ENCODE assay signal across 16 cellular contexts in genomic region chr7:7956531-7957221, GRCh38. TPM values are rescaled to one million over a fixed set of nuclear protein-coding genes. Genes with fewer than 3 reads are reported as not detected.
DNase-seq lines count a peak whose midpoint lies in the region; FAIRE-seq and TF ChIP-seq lines count a peak whose summit lies in the region.
"Had no signal": no experiment of that assay in that cellular context is flagged by ENCODE, and none has a peak within 500 bp of the region (broad histone marks: within the 10 kb centered on the region; RNA-seq: fewer than 3 reads in every experiment).

No MANE protein-coding gene starts in this region.

- no peak overlapping the region for H3K4me2 ChIP-seq in endothelial cell of umbilical vein (ENCODE audit: insufficient read depth, low read length)
- H3K4me2 ChIP-seq: KMS-11 had no signal

- H3K27me3 ChIP-seq in endothelial cell of umbilical vein (ENCODE audit: control insufficient read depth in 2 of 2, insufficient read depth in 2 of 2, low read length in 2 of 2) (no peaks in the 10 kb centered on the region), transverse colon (no peaks in the 10 kb centered on the region)
- H3K27me3 ChIP-seq: esophagus muscularis mucosa, Peyer's patch, right atrium auricular region had no signal

- H3K4me1 ChIP-seq in endothelial cell of umbilical vein (ENCODE audit: control insufficient read depth, extremely low read depth, insufficient read depth, low read length) (no peaks in the 10 kb centered on the region), transverse colon (no peaks in the 10 kb centered on the region)
- H3K4me1 ChIP-seq: esophagus muscularis mucosa, Peyer's patch, right atrium auricular region had no signal

- no peaks in the 10 kb centered on the region for H4K20me1 ChIP-seq in endothelial cell of umbilical vein (replicated peaks; ENCODE audit: control insufficient read depth, extremely low read depth, insufficient read depth, low read length)

- DNase-seq in DMS79 treated with DMSO at 0.1 percent for 48 hours (lab: John Stamatoyannopoulos, UW) (peak; percentile 58), NCI-H1417 treated with DMSO at 0.1 percent for 48 hours (lab: John Stamatoyannopoulos, UW) (peak; percentile 32), endothelial cell of umbilical vein (ENCODE audit: low read depth, low spot score) (peak; percentile 13), non-pigmented ciliary epithelial cell (ENCODE audit: low read depth) (peak; percentile 60), transverse colon (no peak), NCI-H345 treated with DMSO at 0.1 percent for 48 hours (lab: John Stamatoyannopoulos, UW; ENCODE audit: unreplicated experiment) (no peak), medulla oblongata (ENCODE audit: extremely low spot score) (no peak), HTR-8/SVneo (ENCODE audit: insufficient read length, low spot score) (no peak)
- DNase-seq: activated CD4-positive, alpha-beta memory T cell treated with anti-CD3 and anti-CD28 coated beads for 36 hours; CD4-positive, alpha-beta T cell; NCI-H2171 treated with DMSO at 0.1 percent for 48 hours; Peyer's patch; stimulated activated naive CD8-positive, alpha-beta T cell treated with anti-CD3 and anti-CD28 coated beads, Interleukin-15, Interleukin-2, amounts not matched to agents 100 U/mL and 50 U/mL, for 24 hours had no signal

- FAIRE-seq in endothelial cell of umbilical vein (lab: Jason Lieb, UNC) (no peak), HTR-8/SVneo (lab: Jason Lieb, UNC) (no peak)

- POLR2A ChIA-PET in endothelial cell of umbilical vein (lab: Charles Lee): no interaction called here

- TF ChIP-seq CTCF in endothelial cell of umbilical vein (IDR thresholded peaks at IDR 0.05; ENCODE audit: extremely low read depth in 1 of 2, insufficient read depth in 1 of 2, low read depth in 1 of 2, low read length in 2 of 2) (no peak), transverse colon (IDR thresholded peaks at IDR 0.05) (no peak)

- WGBS in transverse colon (ENCODE audit: low coverage in 1 of 2), 2 donors: 63 to 87% methylated on average over 3 of the region's 3 CpGs

- no peak overlapping the region for H2AFZ ChIP-seq in endothelial cell of umbilical vein (ENCODE audit: low read depth, low read length)

- intact Hi-C loops in endothelial cell of umbilical vein (cut with micrococcal nuclease): no loop called here
- intact Hi-C loops in transverse colon (cut with DNase I; ENCODE audit: low total_unique reads): no loop called here

- no peaks in the 10 kb centered on the region for H3K79me2 ChIP-seq in endothelial cell of umbilical vein (ENCODE audit: control insufficient read depth, insufficient read depth, low read length)

- no peak for TF ChIP-seq EP300 in transverse colon (IDR thresholded peaks at IDR 0.05; ENCODE audit: low read depth)

- no peak overlapping the region for H3K9ac ChIP-seq in endothelial cell of umbilical vein (replicated peaks; ENCODE audit: extremely low read depth, insufficient read depth, low read length)
- H3K9ac ChIP-seq: KMS-11 had no signal

- no peak overlapping the region for H3K27ac ChIP-seq in endothelial cell of umbilical vein (ENCODE audit: insufficient read depth, low read depth, low read length)
- no peak overlapping the region for H3K27ac ChIP-seq in transverse colon
- H3K27ac ChIP-seq: esophagus muscularis mucosa, KMS-11, Peyer's patch, right atrium auricular region had no signal

- H3K36me3 ChIP-seq in endothelial cell of umbilical vein (ENCODE audit: control insufficient read depth in 2 of 2, extremely low read depth in 1 of 2, insufficient read depth in 2 of 2, low read length in 2 of 2) (no peaks in the 10 kb centered on the region), transverse colon (no peaks in the 10 kb centered on the region)
- H3K36me3 ChIP-seq: esophagus muscularis mucosa, Peyer's patch, right atrium auricular region had no signal

- CTCF ChIA-PET in endothelial cell of umbilical vein (lab: Charles Lee): interaction anchor here (4.3 kb wide), 1 partner anchor 10 kb away, joined by 23 read pairs; the partner anchor contains the start of gene GLCCI1

- no peaks in the 10 kb centered on the region for H3K9me1 ChIP-seq in endothelial cell of umbilical vein (replicated peaks; ENCODE audit: control insufficient read depth, extremely low read depth, insufficient read depth, low read length)

- no TSS peak for BruUV-seq in endothelial cell of umbilical vein (replicated peaks; lab: Mats Ljungman, UMichigan)

- TF ChIP-seq POLR2A in endothelial cell of umbilical vein (IDR thresholded peaks at IDR 0.05; ENCODE audit: low read depth, low read length) (no peak), transverse colon (IDR thresholded peaks at IDR 0.05) (no peak)

- dilution Hi-C loops in endothelial cell of umbilical vein (cut with MboI; ENCODE audit: extremely low pct_ligation_motif_present, low sequenced_read_pairs): no loop called here

- in situ Hi-C loops in transverse colon (cut with MboI; ENCODE audit: low pct_ligation_motif_present in 1 of 4, low pct_unique_long_range_greater_than_20kb in 1 of 4, low sequenced_read_pairs in 3 of 4): no loop called here

- no peak overlapping the region for H3K4me3 ChIP-seq in endothelial cell of umbilical vein (replicated peaks in 1 of 3; ENCODE audit: insufficient read depth in 1 of 3, low read depth in 1 of 3, low read length in 3 of 3)
- H3K4me3 ChIP-seq in transverse colon: no peak overlapping the region
- H3K4me3 ChIP-seq: esophagus muscularis mucosa, Peyer's patch, right atrium auricular region had no signal

- no peaks in the 10 kb centered on the region for H3K9me3 ChIP-seq in endothelial cell of umbilical vein (replicated peaks; ENCODE audit: control insufficient read depth, insufficient read depth, low read length)
- no peaks in the 10 kb centered on the region for H3K9me3 ChIP-seq in transverse colon
- H3K9me3 ChIP-seq: esophagus muscularis mucosa, Peyer's patch, right atrium auricular region had no signal

TF ChIP-seq in endothelial cell of umbilical vein, 7 proteins besides CTCF, POLR2A, EP300 and RAD21:
- TF ChIP-seq EZH2 (IDR thresholded peaks at IDR 0.05; ENCODE audit: borderline replicate concordance, low read depth, low read length, severe bottlenecking): no peak
- no peak for TF ChIP-seq MAX (IDR thresholded peaks at IDR 0.05; ENCODE audit: insufficient read depth, insufficient read length)
- TF ChIP-seq MYC (IDR thresholded peaks at IDR 0.05; ENCODE audit: low read depth, low read length): no peak
- TF ChIP-seq POLR2AphosphoS5 (IDR thresholded peaks at IDR 0.05; ENCODE audit: insufficient read depth, low read depth, low read length): no peak
- peak; percentile 24 for TF ChIP-seq FOS (IDR thresholded peaks at IDR 0.05; ENCODE audit: borderline replicate concordance, insufficient read depth, low read length)
- TF ChIP-seq JUN (IDR thresholded peaks at IDR 0.05; ENCODE audit: borderline replicate concordance, insufficient read depth, insufficient read length, low read depth): peak; percentile 10
- no peak for TF ChIP-seq GATA2 (IDR thresholded peaks at IDR 0.05; ENCODE audit: insufficient read depth, insufficient read length, low read depth, low read length)

RNA-seq across cellular contexts. Expression of gene GLCCI1, which starts 11.9 kb away (rescaled TPM):
- 5.1 and 5.6 TPM in 2 replicates for total RNA-seq in endothelial cell of umbilical vein
- polyA plus RNA-seq in endothelial cell of umbilical vein: 2.3 and 2.9 TPM in 2 replicates
- 2.1 and 2.5 TPM in 2 replicates for polyA plus RNA-seq in endothelial cell of umbilical vein (2011; cell fraction: cytosol; rRNA removed)
- 5.3 and 7.2 TPM in 2 replicates for polyA plus RNA-seq in endothelial cell of umbilical vein (2011; cell fraction: nucleus; rRNA removed)
- polyA plus RNA-seq in endothelial cell of umbilical vein (2012): 4.0 and 5.2 TPM in 2 replicates
- 10.0 and 11.8 TPM in 2 replicates for polyA minus RNA-seq in endothelial cell of umbilical vein
- polyA minus RNA-seq in endothelial cell of umbilical vein (2011; cell fraction: cytosol; rRNA and poly(A)+ RNA removed): 30.6 TPM
- 16.3 and 19.2 TPM in 2 replicates for polyA minus RNA-seq in endothelial cell of umbilical vein (2011; cell fraction: nucleus; rRNA and poly(A)+ RNA removed)
- 10 to 100 TPM in 2 of 4 donors, 1 to 10 TPM in 2; 1.9 to 15.7 (median 11.8) TPM for total RNA-seq in transverse colon

Comparison
In these comparisons a context has a peak if more than half of its experiments do, and no peak if none do; other contexts are left out.
1. DNase-seq: peak in DMS79 treated with DMSO at 0.1 percent for 48 hours (single experiment), NCI-H1417 treated with DMSO at 0.1 percent for 48 hours (single experiment), endothelial cell of umbilical vein (single experiment) and non-pigmented ciliary epithelial cell (single experiment); none in transverse colon (single experiment), NCI-H345 treated with DMSO at 0.1 percent for 48 hours (single experiment), medulla oblongata (single experiment) and HTR-8/SVneo (single experiment).